Comparison of ENCODE assay signal across 18 cellular contexts in the genomic region with DNA sequence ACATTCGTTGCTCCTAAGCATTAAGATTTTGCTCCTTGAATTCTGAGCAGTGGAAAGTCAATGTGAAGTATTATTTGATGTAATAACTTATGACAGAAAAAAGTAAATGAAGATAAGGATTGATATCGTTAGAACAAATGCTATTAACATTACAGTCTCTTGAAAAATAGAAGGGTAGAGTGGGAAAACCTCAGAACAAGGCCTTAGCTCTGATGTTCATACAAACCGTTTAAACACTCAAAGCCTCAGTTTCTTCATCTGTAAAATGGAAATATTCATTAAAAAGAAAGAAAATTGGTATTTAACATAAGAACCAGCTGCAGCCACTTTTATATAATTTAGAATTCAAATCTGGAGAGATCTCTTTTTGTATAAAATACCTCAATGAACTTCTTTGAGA.
"Had no signal": no experiment of that assay in that cellular context is flagged by ENCODE, and none has a peak within 500 bp of the region (broad histone marks: within the 10 kb centered on the region; RNA-seq: fewer than 3 reads in every experiment).

No MANE protein-coding gene starts in this region.

- H3K27me3 Mint-ChIP-seq: natural killer cell treated with Interleukin-12 subunit alpha and Interleukin-12 subunit beta and Interleukin-15 and Interleukin-18, amount 100 ng/mL, for 72 hours had no signal

- DNase-seq: activated B cell treated with CpG ODN at 0.5 μM for 24 hours; activated naive CD4-positive, alpha-beta T cell; caudate nucleus; effector memory CD4-positive, alpha-beta T cell; glutamatergic neuron; left colon; nucleus accumbens; psoas muscle; stimulated activated CD4-positive, alpha-beta T cell treated with anti-CD3 and anti-CD28 coated beads, Interleukin-2, amount 100 ng/mL, for 48 hours; stimulated activated CD8-positive, alpha-beta memory T cell treated with anti-CD3 and anti-CD28 coated beads, Interleukin-4, amount 100 ng/mL, for 48 hours; T-helper 17 cell had no signal

- H3K27ac Mint-ChIP-seq: activated B cell treated with CpG ODN at 0.5 μM for 24 hours; activated CD4-positive, alpha-beta T cell treated with anti-CD3 and anti-CD28 coated beads, Interleukin-2, amount 10 ng/mL, durations not matched to agents 24 days and 14 days; activated T-helper 1 cell treated with anti-CD3 and anti-CD28 coated beads, Interleukin-12 subunit alpha, Interleukin-12 subunit beta, Interleukin-2, Interleukin-4 antibody, amounts not matched to agents 30 ng/mL and 10 ng/mL and 1 ng/mL, durations not matched to agents 14 hours and 24 hours and 36 hours; natural killer cell treated with Interleukin-12 subunit alpha and Interleukin-12 subunit beta and Interleukin-15 and Interleukin-18, amount 100 ng/mL, for 72 hours; stimulated activated naive CD8-positive, alpha-beta T cell treated with anti-CD3 and anti-CD28 coated beads, Interleukin-15, Interleukin-2, amounts not matched to agents 100 ng/mL and 50 ng/mL, for 24 hours; T-helper 17 cell had no signal

- H3K9me3 ChIP-seq: psoas muscle, thoracic aorta had no signal

- H3K4me1 ChIP-seq: psoas muscle had no signal

- H3K36me3 ChIP-seq: thoracic aorta had no signal

- H3K4me1 Mint-ChIP-seq: activated B cell treated with CpG ODN at 0.5 μM for 24 hours; activated CD4-positive, alpha-beta T cell treated with anti-CD3 and anti-CD28 coated beads, Interleukin-2, amount 10 ng/mL, durations not matched to agents 24 days and 14 days; T-helper 17 cell had no signal

- H3K4me3 Mint-ChIP-seq: activated B cell treated with CpG ODN at 0.5 μM for 24 hours; activated CD4-positive, alpha-beta T cell treated with anti-CD3 and anti-CD28 coated beads, Interleukin-2, amount 10 ng/mL, durations not matched to agents 24 days and 14 days; activated T-helper 1 cell treated with anti-CD3 and anti-CD28 coated beads, Interleukin-12 subunit alpha, Interleukin-12 subunit beta, Interleukin-2, Interleukin-4 antibody, amounts not matched to agents 30 ng/mL and 10 ng/mL and 1 ng/mL, durations not matched to agents 14 hours and 24 hours and 36 hours; natural killer cell treated with Interleukin-12 subunit alpha and Interleukin-12 subunit beta and Interleukin-15 and Interleukin-18, amount 100 ng/mL, for 72 hours; stimulated activated naive CD8-positive, alpha-beta T cell treated with anti-CD3 and anti-CD28 coated beads, Interleukin-15, Interleukin-2, amounts not matched to agents 100 ng/mL and 50 ng/mL, for 24 hours; T-helper 17 cell had no signal

- H3K27ac ChIP-seq: psoas muscle, thoracic aorta had no signal

- H3K9me3 Mint-ChIP-seq: activated B cell treated with CpG ODN at 0.5 μM for 24 hours; activated CD4-positive, alpha-beta T cell treated with anti-CD3 and anti-CD28 coated beads, Interleukin-2, amount 10 ng/mL, durations not matched to agents 24 days and 14 days; activated T-helper 1 cell treated with anti-CD3 and anti-CD28 coated beads, Interleukin-12 subunit alpha, Interleukin-12 subunit beta, Interleukin-2, Interleukin-4 antibody, amounts not matched to agents 30 ng/mL and 10 ng/mL and 1 ng/mL, durations not matched to agents 14 hours and 24 hours and 36 hours; natural killer cell treated with Interleukin-12 subunit alpha and Interleukin-12 subunit beta and Interleukin-15 and Interleukin-18, amount 100 ng/mL, for 72 hours had no signal

- H3K36me3 Mint-ChIP-seq: natural killer cell treated with Interleukin-12 subunit alpha and Interleukin-12 subunit beta and Interleukin-15 and Interleukin-18, amount 100 ng/mL, for 72 hours had no signal

- H3K4me3 ChIP-seq: lung, psoas muscle, thoracic aorta had no signal

- ATAC-seq: left colon, psoas muscle, sciatic nerve, T-helper 17 cell had no signal
